In genomic region chr17:40094874-40095273, GRCh38 we compare ENCODE assay signal across 12 cellular contexts. TPM values are rescaled to one million over a fixed set of nuclear protein-coding genes. Genes with fewer than 3 reads are reported as not detected.
DNase-seq lines count a peak whose midpoint lies in the region; ATAC-seq, FAIRE-seq and TF ChIP-seq lines count a peak whose summit lies in the region.
"Had no signal": no experiment of that assay in that cellular context is flagged by ENCODE, and none has a peak within 500 bp of the region (broad histone marks: within the 10 kb centered on the region; RNA-seq: fewer than 3 reads in every experiment).

No MANE protein-coding gene starts in this region.

- peaks cover 35% of the 10 kb centered on the region for H3K36me3 ChIP-seq in CD8-positive, alpha-beta T cell (ENCODE audit: insufficient read depth, low read length)
- peaks cover 54% of the 10 kb centered on the region for H3K36me3 ChIP-seq in right atrium auricular region

- H3K36me3 Mint-ChIP-seq in CD8-positive, alpha-beta T cell: peaks cover 63% of the 10 kb centered on the region
- peaks cover 38% of the 10 kb centered on the region for H3K36me3 Mint-ChIP-seq in activated B cell treated with CpG ODN at 0.5 μM for 24 hours (ENCODE audit: low read depth)
- peaks cover 88% of the 10 kb centered on the region for H3K36me3 Mint-ChIP-seq in stimulated activated effector memory CD8-positive, alpha-beta T cell treated with anti-CD3 and anti-CD28 coated beads, Interleukin-12 subunit alpha, Interleukin-12 subunit beta, amount 100 ng/mL, for 72 hours

- CTCF ChIA-PET in CD8-positive, alpha-beta T cell (lab: Charles Lee): interaction anchor here (1.2 to 17.2 kb wide), 6 partner anchors 18 to 74 kb away, joined by 4 to 237 read pairs (median 5); no protein-coding TSS in a partner anchor
- CTCF ChIA-PET in activated B cell treated with CpG ODN at 0.5 μM for 24 hours (lab: Charles Lee): interaction anchor here (1.7 to 9.1 kb wide), 2 partner anchors 9 to 17 kb away, joined by 9 to 79 read pairs; no protein-coding TSS in a partner anchor

- POLR2A ChIA-PET in CD8-positive, alpha-beta T cell (lab: Charles Lee): interaction anchor here (0.9 to 11.3 kb wide), 5 partner anchors 10 to 41 kb away, joined by 3 to 141 read pairs (median 6); partner anchors contain the start of gene MED24
- POLR2A ChIA-PET in activated B cell treated with CpG ODN at 0.5 μM for 24 hours (lab: Charles Lee): interaction anchor here (1.0 to 7.8 kb wide), 4 partner anchors 15 to 29 kb away, joined by 3 to 113 read pairs (median 6); no protein-coding TSS in a partner anchor

- intact Hi-C loops in CD8-positive, alpha-beta T cell (cut with DNase I, micrococcal nuclease): loop anchor here (2.0 to 10.0 kb wide), 3 partner anchors 18 to 230 kb away; no protein-coding TSS in a partner anchor
- intact Hi-C loops in activated B cell treated with CpG ODN at 0.5 μM for 24 hours (cut with micrococcal nuclease): loop anchor here (5.0 kb wide), 1 partner anchor 1243 kb away; the partner anchor contains the start of gene RPL23

- no peak overlapping the region for H3K4me3 Mint-ChIP-seq in CD8-positive, alpha-beta T cell
- H3K4me3 Mint-ChIP-seq in activated B cell treated with CpG ODN at 0.5 μM for 24 hours: no peak overlapping the region
- H3K4me3 Mint-ChIP-seq in stimulated activated effector memory CD8-positive, alpha-beta T cell treated with anti-CD3 and anti-CD28 coated beads, Interleukin-12 subunit alpha, Interleukin-12 subunit beta, amount 100 ng/mL, for 72 hours: no peak overlapping the region
- H3K4me3 Mint-ChIP-seq: dendritic cell treated with granulocyte-macrophage colony-stimulating factor and Interleukin-4, amounts not matched to agents 40 ng/mL and 50 ng/mL, for 4 days had no signal

- no peak overlapping the region for H3K27ac ChIP-seq in CD8-positive, alpha-beta T cell (ENCODE audit: low read depth, low read length)
- peak overlapping the region; percentile 97 to 98 for H3K27ac ChIP-seq in right atrium auricular region

- H3K9me3 Mint-ChIP-seq in CD8-positive, alpha-beta T cell: no peaks in the 10 kb centered on the region
- H3K9me3 Mint-ChIP-seq in activated B cell treated with CpG ODN at 0.5 μM for 24 hours: no peaks in the 10 kb centered on the region
- H3K9me3 Mint-ChIP-seq in stimulated activated effector memory CD8-positive, alpha-beta T cell treated with anti-CD3 and anti-CD28 coated beads, Interleukin-12 subunit alpha, Interleukin-12 subunit beta, amount 100 ng/mL, for 72 hours: no peaks in the 10 kb centered on the region
- H3K9me3 Mint-ChIP-seq: dendritic cell treated with granulocyte-macrophage colony-stimulating factor and Interleukin-4, amounts not matched to agents 40 ng/mL and 50 ng/mL, for 4 days had no signal

- no peak for ATAC-seq in CD8-positive, alpha-beta T cell
- ATAC-seq in activated B cell treated with CpG ODN at 0.5 μM for 24 hours (ENCODE audit: low read depth) (no peak), HG02852 (IDR thresholded peaks at IDR 0.05; ENCODE audit: unreplicated experiment) (no peak), GM21526 (IDR thresholded peaks at IDR 0.05; ENCODE audit: low FRiP score, unreplicated experiment) (no peak)
- no peak for ATAC-seq in stimulated activated effector memory CD8-positive, alpha-beta T cell treated with anti-CD3 and anti-CD28 coated beads, Interleukin-12 subunit alpha, Interleukin-12 subunit beta, amount 100 ng/mL, for 72 hours

- no peaks in the 10 kb centered on the region for H3K27me3 ChIP-seq in CD8-positive, alpha-beta T cell (ENCODE audit: insufficient read depth, low read length)
- H3K27me3 ChIP-seq in right atrium auricular region: no peaks in the 10 kb centered on the region

- no peaks in the 10 kb centered on the region for H3K27me3 Mint-ChIP-seq in CD8-positive, alpha-beta T cell (ENCODE audit: low read depth)
- H3K27me3 Mint-ChIP-seq in activated B cell treated with CpG ODN at 0.5 μM for 24 hours: no peaks in the 10 kb centered on the region

- no peak for DNase-seq in CD8-positive, alpha-beta T cell
- DNase-seq in activated B cell treated with CpG ODN at 0.5 μM for 24 hours (no peak), right atrium auricular region (ENCODE audit: low spot score) (no peak), GM19239 (ENCODE audit: insufficient read length, low spot score) (no peak), frontal cortex (ENCODE audit: low spot score in 2 of 2) (no peak)
- DNase-seq in stimulated activated effector memory CD8-positive, alpha-beta T cell treated with anti-CD3 and anti-CD28 coated beads, Interleukin-12 subunit alpha, Interleukin-12 subunit beta, amount 100 ng/mL, for 72 hours (ENCODE audit: low spot score in 2 of 2): no peak
- DNase-seq: NCI-H1048, NCI-H524 treated with DMSO at 0.1 percent for 48 hours, SHP77 treated with DMSO at 0.1 percent for 48 hours had no signal

- no peaks in the 10 kb centered on the region for H3K9me3 ChIP-seq in CD8-positive, alpha-beta T cell (ENCODE audit: low read length)
- H3K9me3 ChIP-seq in right atrium auricular region: no peaks in the 10 kb centered on the region

- FAIRE-seq in GM19239 (lab: Jason Lieb, UNC): no peak
- no peak for FAIRE-seq in frontal cortex (lab: Jason Lieb, UNC)

- peaks cover 49% of the 10 kb centered on the region for H3K4me1 ChIP-seq in CD8-positive, alpha-beta T cell (ENCODE audit: insufficient read depth, low read length)
- peaks cover 0 to 89% of the 10 kb centered on the region in 2 donors for H3K4me1 ChIP-seq in right atrium auricular region

- peaks cover 61% of the 10 kb centered on the region for H3K4me1 Mint-ChIP-seq in CD8-positive, alpha-beta T cell (ENCODE audit: low read depth)
- peaks cover 56% of the 10 kb centered on the region for H3K4me1 Mint-ChIP-seq in activated B cell treated with CpG ODN at 0.5 μM for 24 hours
- peaks cover 70% of the 10 kb centered on the region for H3K4me1 Mint-ChIP-seq in stimulated activated effector memory CD8-positive, alpha-beta T cell treated with anti-CD3 and anti-CD28 coated beads, Interleukin-12 subunit alpha, Interleukin-12 subunit beta, amount 100 ng/mL, for 72 hours

- no peak for TF ChIP-seq CTCF in CD8-positive, alpha-beta T cell (IDR thresholded peaks at IDR 0.05)
- TF ChIP-seq CTCF in activated B cell treated with CpG ODN at 0.5 μM for 24 hours (IDR thresholded peaks at IDR 0.05) (no peak), right atrium auricular region (IDR thresholded peaks at IDR 0.05) (no peak)

- H3K4me3 ChIP-seq in CD8-positive, alpha-beta T cell (ENCODE audit: low read depth, low read length): no peak overlapping the region
- H3K4me3 ChIP-seq in right atrium auricular region: no peak overlapping the region

- peak overlapping the region; percentile 95 for H3K27ac Mint-ChIP-seq in CD8-positive, alpha-beta T cell
- H3K27ac Mint-ChIP-seq in activated B cell treated with CpG ODN at 0.5 μM for 24 hours: peak overlapping the region; percentile 90
- peak overlapping the region; percentile 98 for H3K27ac Mint-ChIP-seq in stimulated activated effector memory CD8-positive, alpha-beta T cell treated with anti-CD3 and anti-CD28 coated beads, Interleukin-12 subunit alpha, Interleukin-12 subunit beta, amount 100 ng/mL, for 72 hours
- H3K27ac Mint-ChIP-seq: dendritic cell treated with granulocyte-macrophage colony-stimulating factor and Interleukin-4, amounts not matched to agents 40 ng/mL and 50 ng/mL, for 4 days had no signal

RNA-seq across cellular contexts. Expression of gene NR1D1, which starts 5.5 kb away (rescaled TPM):
- total RNA-seq in CD8-positive, alpha-beta T cell: 10 to 100 TPM; 24.1 to 25.6 TPM
- total RNA-seq in activated B cell treated with CpG ODN at 0.5 μM for 24 hours (5.5 and 6.1 TPM in 2 replicates), right atrium auricular region (1 to 10 TPM; 8.3 to 9.9 TPM), frontal cortex (under 0.01 TPM)

RNA-seq across cellular contexts. Expression of gene MSL1, which starts 26.9 kb away (rescaled TPM):
- 10 to 100 TPM; 43.8 to 46.6 TPM for total RNA-seq in CD8-positive, alpha-beta T cell
- total RNA-seq in activated B cell treated with CpG ODN at 0.5 μM for 24 hours (84.5 and 101 TPM in 2 replicates), right atrium auricular region (10 to 100 TPM; 42.2 to 52.5 TPM), frontal cortex (81.5 TPM)

RNA-seq across cellular contexts. Expression of gene THRA, which starts 32.1 kb away (rescaled TPM):
- total RNA-seq in CD8-positive, alpha-beta T cell: 10 to 100 TPM; 34.6 to 35.7 TPM
- total RNA-seq in activated B cell treated with CpG ODN at 0.5 μM for 24 hours (5.4 and 5.9 TPM in 2 replicates), right atrium auricular region (10 to 100 TPM; 60.3 to 69.0 TPM), frontal cortex (90.5 TPM)

RNA-seq across cellular contexts. Expression of gene MED24, which starts 40.7 kb away (rescaled TPM):
- total RNA-seq in CD8-positive, alpha-beta T cell: 100 to 1,000 TPM; 103 to 104 TPM
- total RNA-seq in activated B cell treated with CpG ODN at 0.5 μM for 24 hours: 110 and 127 TPM in 2 replicates
- 10 to 100 TPM; 44.2 to 44.7 TPM for total RNA-seq in right atrium auricular region
- 42.8 TPM for total RNA-seq in frontal cortex

RNA-seq across cellular contexts. Expression of gene CASC3, which starts 45.5 kb away (rescaled TPM):
- total RNA-seq in CD8-positive, alpha-beta T cell: 100 to 1,000 TPM; 187 to 198 TPM
- 110 and 119 TPM in 2 replicates for total RNA-seq in activated B cell treated with CpG ODN at 0.5 μM for 24 hours
- 10 to 100 TPM; 26.0 to 35.5 TPM for total RNA-seq in right atrium auricular region
- 38.3 TPM for total RNA-seq in frontal cortex
